In the genomic region with DNA sequence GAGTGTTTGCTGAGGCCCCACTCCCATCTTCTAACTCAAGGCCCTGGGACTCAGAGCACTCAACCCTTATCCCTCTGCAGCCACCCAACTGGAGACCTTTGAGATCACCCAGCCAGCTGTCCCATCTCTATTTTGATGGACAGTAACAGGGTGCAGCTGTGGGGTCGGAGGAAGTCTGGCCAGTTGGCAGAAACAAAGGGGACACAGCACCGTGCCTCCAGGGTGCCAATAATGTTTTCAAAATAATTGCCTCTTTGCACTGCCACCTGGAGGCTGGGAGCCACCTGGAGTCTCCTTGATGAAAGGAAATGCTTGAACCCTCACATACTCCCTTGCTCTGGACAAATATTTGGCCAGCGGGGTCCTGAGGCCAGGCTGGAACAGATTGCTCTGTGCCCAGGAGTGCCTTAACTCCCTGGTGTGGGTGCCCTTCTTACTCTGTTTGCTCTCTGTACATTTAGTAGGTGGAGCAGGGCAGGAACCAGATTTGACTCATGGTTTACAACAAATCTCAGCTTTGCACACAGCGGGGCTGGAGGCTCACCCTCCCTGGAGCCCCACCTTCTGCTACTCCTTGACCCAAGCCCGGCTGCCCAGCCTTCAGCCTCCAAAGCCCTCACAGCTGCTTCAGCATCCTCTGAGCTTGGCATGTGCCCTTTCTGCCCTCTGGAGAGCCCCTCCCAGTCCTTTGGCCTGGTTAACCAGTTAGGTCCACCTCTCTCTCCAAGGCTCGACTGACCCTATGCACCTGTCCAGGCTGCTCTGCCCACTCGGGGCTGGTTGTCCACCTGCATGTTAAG, we compare ENCODE assay signal across 11 cellular contexts. TPM values are rescaled to one million over a fixed set of nuclear protein-coding genes. Genes with fewer than 3 reads are reported as not detected.
DNase-seq lines count a peak whose midpoint lies in the region; ATAC-seq and TF ChIP-seq lines count a peak whose summit lies in the region.
"Had no signal": no experiment of that assay in that cellular context is flagged by ENCODE, and none has a peak within 500 bp of the region (broad histone marks: within the 10 kb centered on the region; RNA-seq: fewer than 3 reads in every experiment).

No MANE protein-coding gene starts in this region.

- H3K27me3 ChIP-seq in dorsolateral prefrontal cortex (no peaks in the 10 kb centered on the region), osteoblast (ENCODE audit: insufficient read depth, low read length) (peaks cover 8% of the 10 kb centered on the region)

- H3K4me1 ChIP-seq in osteoblast (ENCODE audit: insufficient read depth, low read length): peaks cover 3% of the 10 kb centered on the region

- no peak for TF ChIP-seq POLR2A in lower leg skin (IDR thresholded peaks at IDR 0.05)

- peak overlapping the region; percentile 50 for H3K4me2 ChIP-seq in osteoblast (ENCODE audit: insufficient read depth, low read length)

- no peaks in the 10 kb centered on the region for H3K79me2 ChIP-seq in osteoblast (ENCODE audit: insufficient read depth, low read length)

- WGBS in lower leg skin, 2 donors: 54 to 56% methylated on average over 7 of the region's 7 CpGs

- intact Hi-C loops in dorsolateral prefrontal cortex (cut with DNase I) (no loop called here), lower leg skin (cut with DNase I; ENCODE audit: low total_unique reads) (loop anchor here (5.0 kb wide), 1 partner anchor 1145 kb away; no protein-coding TSS in a partner anchor)

- H3K4me3 ChIP-seq in dorsolateral prefrontal cortex (peak overlapping the region in 16 of 59 donors; percentile 1 to 38 (median 10)), osteoblast (ENCODE audit: insufficient read depth, low read length) (no peak overlapping the region), lower leg skin (ENCODE audit: low read depth, poor library complexity, severe bottlenecking) (no peak overlapping the region)
- H3K4me3 ChIP-seq: spleen had no signal

- no peaks in the 10 kb centered on the region for H3K9me3 ChIP-seq in osteoblast (ENCODE audit: low read depth, low read length)
- H3K9me3 ChIP-seq: spleen had no signal

- peak in 1 of 56 donors; percentile 12 for TF ChIP-seq CTCF in dorsolateral prefrontal cortex (IDR thresholded peaks at IDR 0.05 in 54 of 56, conservative IDR thresholded peaks at IDR 0.05 in 2 of 56; ENCODE audit: low read depth in 1 of 56, partially characterized antibody in 56 of 56)
- TF ChIP-seq CTCF in osteoblast (IDR thresholded peaks at IDR 0.05; ENCODE audit: extremely low read depth, low read depth, low read length): no peak
- no peak for TF ChIP-seq CTCF in lower leg skin (IDR thresholded peaks at IDR 0.05)

- H3K27ac ChIP-seq in dorsolateral prefrontal cortex (peak overlapping the region; percentile 1 to 100 (median 85)), osteoblast (ENCODE audit: low read depth, low read length) (no peak overlapping the region)
- H3K27ac ChIP-seq: spleen, VCaP had no signal

- peak; percentile 37 for DNase-seq in HT-29 (ENCODE audit: low spot score)
- peak in 1 of 10 donors; percentile 29 for DNase-seq in dorsolateral prefrontal cortex
- no peak for DNase-seq in osteoblast (ENCODE audit: insufficient read length, low spot score, missing footprints)
- DNase-seq in T-helper 9 cell: no peak
- DNase-seq in lower leg skin (ENCODE audit: low spot score in 2 of 2): no peak
- DNase-seq: activated naive CD4-positive, alpha-beta T cell treated with Interleukin-2 at 50 U/mL for 16 hours; effector CD8-positive, alpha-beta T cell; spleen had no signal

- H2AFZ ChIP-seq in osteoblast (ENCODE audit: low read length): no peak overlapping the region

- no peaks in the 10 kb centered on the region for H4K20me1 ChIP-seq in osteoblast (ENCODE audit: insufficient read depth, low read length)

- no peaks in the 10 kb centered on the region for H3K36me3 ChIP-seq in osteoblast (ENCODE audit: insufficient read depth, low read length)
- H3K36me3 ChIP-seq: spleen had no signal

- ATAC-seq in GM18868 (IDR thresholded peaks at IDR 0.05; ENCODE audit: unreplicated experiment) (peak; percentile 27), GM21529 (IDR thresholded peaks at IDR 0.05; ENCODE audit: unreplicated experiment) (no peak)

RNA-seq across cellular contexts. Expression of a gene that starts 17.2 kb away (rescaled TPM):
- not detected in 2 replicates for total RNA-seq in HT-29 (2014; rRNA removed; shearing (Covaris generic))
- total RNA-seq in dorsolateral prefrontal cortex (100 to 1,000 TPM in 74 of 120 experiments, 10 to 100 TPM in 46; 24.0 to 522 (median 118) TPM), osteoblast (not detected in 2 replicates), lower leg skin (10 to 100 TPM in 2 of 4 donors, 1 to 10 TPM in 2; 5.7 to 24.8 (median 9.4) TPM)
